In the genomic region with DNA sequence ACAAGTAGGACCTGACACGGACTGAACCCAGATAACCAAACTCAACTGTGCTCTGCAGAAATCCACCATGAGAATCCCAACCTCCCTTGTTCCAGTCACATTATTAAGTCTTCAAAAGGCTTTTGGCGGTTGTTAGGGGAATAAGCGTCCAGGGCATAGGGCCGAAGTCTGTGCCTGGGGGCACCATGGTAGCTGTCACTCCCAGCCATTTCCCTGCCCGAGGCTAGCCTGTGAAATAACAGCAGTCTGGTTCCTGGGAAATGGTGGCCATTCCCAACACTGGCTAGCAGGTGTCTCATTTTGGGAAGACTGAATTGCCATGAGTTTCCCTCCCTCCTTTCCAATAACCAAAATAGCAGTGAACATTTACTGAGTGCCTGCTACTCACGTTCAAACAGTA, we compare ENCODE assay signal across 26 cellular contexts.
"Had no signal": no experiment of that assay in that cellular context is flagged by ENCODE, and none has a peak within 500 bp of the region (broad histone marks: within the 10 kb centered on the region; RNA-seq: fewer than 3 reads in every experiment).

No MANE protein-coding gene starts in this region.

- H3K4me3 Mint-ChIP-seq: naive thymus-derived CD8-positive, alpha-beta T cell; nephron; neural crest cell; stimulated activated memory B cell treated with anti-CD40 and anti-IgM and Interleukin-4, amounts not matched to agents 10 μg/mL and 1 μg/mL and 100 μg/mL, for 72 hours; stimulated activated naive CD8-positive, alpha-beta T cell treated with anti-CD3 and anti-CD28 coated beads, Interleukin-15, amount 100 ng/mL, for 72 hours had no signal

- H3K4me1 Mint-ChIP-seq: nephron; stimulated activated naive CD8-positive, alpha-beta T cell treated with anti-CD3 and anti-CD28 coated beads, Interleukin-15, amount 100 ng/mL, for 72 hours had no signal

- H3K9me3 Mint-ChIP-seq: naive thymus-derived CD8-positive, alpha-beta T cell; nephron; neural crest cell; stimulated activated memory B cell treated with anti-CD40 and anti-IgM and Interleukin-4, amounts not matched to agents 10 μg/mL and 1 μg/mL and 100 μg/mL, for 72 hours; stimulated activated naive CD8-positive, alpha-beta T cell treated with anti-CD3 and anti-CD28 coated beads, Interleukin-15, amount 100 ng/mL, for 72 hours had no signal

- H3K4me3 ChIP-seq: left lung, lower lobe of right lung, right atrium auricular region, tibial nerve, upper lobe of left lung had no signal

- H3K27ac Mint-ChIP-seq: naive thymus-derived CD8-positive, alpha-beta T cell; nephron; progenitor cell of endocrine pancreas; stimulated activated memory B cell treated with anti-CD40 and anti-IgM and Interleukin-4, amounts not matched to agents 10 μg/mL and 1 μg/mL and 100 μg/mL, for 72 hours had no signal

- H2AFZ ChIP-seq: parathyroid adenoma had no signal

- H3K27me3 ChIP-seq: left lung, right atrium auricular region, tibial nerve, upper lobe of left lung had no signal

- DNase-seq: hippocampal formation; kidney glomerular epithelial cell; left cardiac atrium; left lung; lower lobe of right lung; mammary epithelial cell; mesenchymal stem cell; naive thymus-derived CD8-positive, alpha-beta T cell; nucleus accumbens; small intestine; stimulated activated CD4-positive, alpha-beta T cell treated with anti-CD3 and anti-CD28 coated beads, Interleukin-1b, Interleukin-23, amount 100 ng/mL, for 48 hours; stimulated activated CD4-positive, alpha-beta T cell treated with anti-CD3 and anti-CD28 coated beads, Interleukin-2, amount 100 ng/mL, for 48 hours; stimulated activated CD4-positive, alpha-beta T cell treated with anti-CD3 and anti-CD28 coated beads, Interleukin-4, amount 100 ng/mL, for 4 hours; stimulated activated CD8-positive, alpha-beta memory T cell treated with anti-CD3 and anti-CD28 coated beads, Interleukin-4, amount 100 ng/mL, for 48 hours; stimulated activated naive CD4-positive, alpha-beta T cell treated with Interleukin-2 at 50 U/mL for 16 hours; stimulated activated naive CD8-positive, alpha-beta T cell treated with anti-CD3 and anti-CD28 coated beads, Interleukin-15, amount 100 ng/mL, for 72 hours; substantia nigra; upper lobe of left lung had no signal

- H3K79me2 ChIP-seq: parathyroid adenoma had no signal

- ATAC-seq: left cardiac atrium; left lung; lower lobe of right lung; naive thymus-derived CD8-positive, alpha-beta T cell; sciatic nerve; stimulated activated memory B cell treated with anti-CD40 and anti-IgM and Interleukin-4, amounts not matched to agents 10 μg/mL and 1 μg/mL and 100 μg/mL, for 72 hours; stimulated activated naive CD8-positive, alpha-beta T cell treated with anti-CD3 and anti-CD28 coated beads, Interleukin-15, amount 100 ng/mL, for 72 hours had no signal

- H3K36me3 ChIP-seq: left lung, lower lobe of right lung, right atrium auricular region, upper lobe of left lung had no signal

- H3K9ac ChIP-seq: parathyroid adenoma had no signal

- H3K27me3 Mint-ChIP-seq: naive thymus-derived CD8-positive, alpha-beta T cell; stimulated activated memory B cell treated with anti-CD40 and anti-IgM and Interleukin-4, amounts not matched to agents 10 μg/mL and 1 μg/mL and 100 μg/mL, for 72 hours; stimulated activated naive CD8-positive, alpha-beta T cell treated with anti-CD3 and anti-CD28 coated beads, Interleukin-15, amount 100 ng/mL, for 72 hours had no signal

- H3K27ac ChIP-seq: left lung, lower lobe of right lung, parathyroid adenoma, right atrium auricular region, tibial nerve, upper lobe of left lung had no signal

- H3K9me3 ChIP-seq: left lung, lower lobe of right lung, right atrium auricular region, tibial nerve, upper lobe of left lung had no signal

- H3K4me1 ChIP-seq: left lung, lower lobe of right lung, parathyroid adenoma, tibial nerve, upper lobe of left lung had no signal
